In genomic region chrX:119118780-119119395, GRCh38 we compare ENCODE assay signal across 9 cellular contexts. TPM values are rescaled to one million over a fixed set of nuclear protein-coding genes. Genes with fewer than 3 reads are reported as not detected.
DNase-seq lines count a peak whose midpoint lies in the region; ATAC-seq and TF ChIP-seq lines count a peak whose summit lies in the region.
"Had no signal": no experiment of that assay in that cellular context is flagged by ENCODE, and none has a peak within 500 bp of the region (broad histone marks: within the 10 kb centered on the region; RNA-seq: fewer than 3 reads in every experiment).

No MANE protein-coding gene starts in this region.

- ATAC-seq in HG02870 (IDR thresholded peaks at IDR 0.05; ENCODE audit: unreplicated experiment): peak; percentile 88

- H3K4me2 ChIP-seq in neuronal stem cell (ENCODE audit: insufficient read depth, low read length, poor library complexity, severe bottlenecking): no peak overlapping the region

- H2BK12ac ChIP-seq in neuronal stem cell (ENCODE audit: low read length): no peak overlapping the region

- WGBS in neuronal stem cell (ENCODE audit: extremely low coverage in 2 of 2, insufficient read length in 2 of 2, insufficient replicate concordance in 1 of 2), 2 donors: no CpG with 5 or more reads among the region's 6 CpGs
- 21 to 33% methylated on average over 1 to 6 of the region's 6 CpGs for WGBS in transverse colon (ENCODE audit: low coverage in 1 of 2), 2 donors

- no peak overlapping the region for H4K91ac ChIP-seq in neuronal stem cell (ENCODE audit: low read depth, low read length, poor library complexity)

- no peak overlapping the region for H3K18ac ChIP-seq in neuronal stem cell (ENCODE audit: low read length)

- no peak overlapping the region for H2BK120ac ChIP-seq in neuronal stem cell (ENCODE audit: low read depth, low read length)

- H3K9ac ChIP-seq in neuronal stem cell (ENCODE audit: low read depth, low read length, poor library complexity): no peak overlapping the region

- no peaks in the 10 kb centered on the region for H3K4me1 ChIP-seq in neuronal stem cell (ENCODE audit: control insufficient read depth in 2 of 2, insufficient read depth in 1 of 2, low read depth in 1 of 2, low read length in 2 of 2)
- H3K4me1 ChIP-seq in transverse colon: no peaks in the 10 kb centered on the region

- in situ Hi-C loops in transverse colon (cut with MboI; ENCODE audit: low pct_ligation_motif_present in 1 of 4, low pct_unique_long_range_greater_than_20kb in 1 of 4, low sequenced_read_pairs in 3 of 4): no loop called here

- H2BK15ac ChIP-seq in neuronal stem cell (ENCODE audit: low read length): no peak overlapping the region

- no peak overlapping the region for H4K8ac ChIP-seq in neuronal stem cell (ENCODE audit: low read depth, low read length)

- DNase-seq in SIG-M5 treated with dmso at 0.1 percent for 504 hours (lab: John Stamatoyannopoulos, UW; ENCODE audit: unreplicated experiment) (peak; percentile 31), SIG-M5 (lab: John Stamatoyannopoulos, UW) (no peak), NCI-H526 treated with DMSO at 0.1 percent for 48 hours (lab: John Stamatoyannopoulos, UW) (peak; percentile 56), fibroblast of mammary gland (ENCODE audit: low read depth) (peak; percentile 60), neuronal stem cell (ENCODE audit: low spot score) (peak; percentile 31), transverse colon (peak; percentile 32)
- peak; percentile 56 for DNase-seq in activated CD8-positive, alpha-beta memory T cell treated with anti-CD3 and anti-CD28 coated beads, Interleukin-2, amount 50 U/mL, for 48 hours

- TF ChIP-seq EP300 in transverse colon (IDR thresholded peaks at IDR 0.05; ENCODE audit: low read depth): no peak

- H3K23ac ChIP-seq in neuronal stem cell (ENCODE audit: low read depth, low read length, poor library complexity): no peak overlapping the region

- no peaks in the 10 kb centered on the region for H3K79me1 ChIP-seq in neuronal stem cell (ENCODE audit: low read depth, low read length)

- H2AFZ ChIP-seq in neuronal stem cell (ENCODE audit: low read length): no peak overlapping the region

- H3K27ac ChIP-seq in neuronal stem cell (replicated peaks; ENCODE audit: low read length) (no peak overlapping the region), transverse colon (no peak overlapping the region)

- TF ChIP-seq CTCF in fibroblast of mammary gland (conservative IDR thresholded peaks at IDR 0.05; ENCODE audit: control insufficient read depth, insufficient read depth, low read depth, low read length): peak; percentile 85
- peak; percentile 45 to 67 (median 65) for TF ChIP-seq CTCF in transverse colon (IDR thresholded peaks at IDR 0.05)

- H3K4ac ChIP-seq in neuronal stem cell (ENCODE audit: low read length): no peak overlapping the region

- no peak overlapping the region for H3K14ac ChIP-seq in neuronal stem cell (ENCODE audit: low read length)

- intact Hi-C loops in transverse colon (cut with DNase I; ENCODE audit: low total_unique reads): no loop called here

- no peak overlapping the region for H3K4me3 ChIP-seq in fibroblast of mammary gland (ENCODE audit: control insufficient read depth, low read depth, low read length)
- no peak overlapping the region for H3K4me3 ChIP-seq in neuronal stem cell (ENCODE audit: low read length in 2 of 2)
- H3K4me3 ChIP-seq in transverse colon: no peak overlapping the region

- H3K36me3 ChIP-seq in neuronal stem cell (replicated peaks in 1 of 2; ENCODE audit: control insufficient read depth in 2 of 2, insufficient read depth in 2 of 2, low read length in 2 of 2) (no peaks in the 10 kb centered on the region), transverse colon (no peaks in the 10 kb centered on the region)

- H3K9me3 ChIP-seq in neuronal stem cell (replicated peaks in 1 of 2; ENCODE audit: control insufficient read depth in 2 of 2, insufficient read depth in 1 of 2, low read depth in 1 of 2, low read length in 2 of 2) (no peaks in the 10 kb centered on the region), transverse colon (no peaks in the 10 kb centered on the region)

- H3K27me3 ChIP-seq in neuronal stem cell (ENCODE audit: control insufficient read depth in 3 of 3, insufficient read depth in 3 of 3, low read depth in 1 of 3, low read length in 3 of 3) (peaks cover 0 to 19% (median 0%) of the 10 kb centered on the region in 3 experiments), transverse colon (no peaks in the 10 kb centered on the region)

- no peak for TF ChIP-seq POLR2A in transverse colon (IDR thresholded peaks at IDR 0.05)

- H2BK5ac ChIP-seq in neuronal stem cell (ENCODE audit: low read length): no peak overlapping the region

- H2AK5ac ChIP-seq in neuronal stem cell (ENCODE audit: low read depth, low read length): no peak overlapping the region

RNA-seq across cellular contexts. Expression of gene KIAA1210, which starts 8.7 kb away (rescaled TPM):
- not detected for polyA plus RNA-seq in neuronal stem cell (2013, experiment 1 of 2)
- polyA plus RNA-seq in neuronal stem cell (2013, experiment 2 of 2): not detected
- total RNA-seq in transverse colon: not detected
- total RNA-seq: skeletal muscle tissue had no signal

RNA-seq across cellular contexts. Expression of gene CT47C1, which starts 46.1 kb away (rescaled TPM):
- not detected for polyA plus RNA-seq in neuronal stem cell (2013, experiment 1 of 2)
- not detected for polyA plus RNA-seq in neuronal stem cell (2013, experiment 2 of 2)
- total RNA-seq in transverse colon: not detected
- total RNA-seq: skeletal muscle tissue had no signal
